Comparison of ENCODE assay signal across 23 cellular contexts in genomic region chr16:86683441-86684194, GRCh38.
"Had no signal": no experiment of that assay in that cellular context is flagged by ENCODE, and none has a peak within 500 bp of the region (broad histone marks: within the 10 kb centered on the region; RNA-seq: fewer than 3 reads in every experiment).

No MANE protein-coding gene starts in this region.

- H3K27me3 ChIP-seq: foreskin keratinocyte, vagina had no signal

- DNase-seq: activated CD4-positive, alpha-beta T cell treated with anti-CD3 and anti-CD28 coated beads for 1 hour; activated CD4-positive, alpha-beta T cell treated with anti-CD3 and anti-CD28 coated beads, Interleukin-2, amount 50 U/mL, for 1 hour; activated CD8-positive, alpha-beta T cell treated with anti-CD3 and anti-CD28 coated beads, Interleukin-2, amount 10 ng/mL, durations not matched to agents 7 days and 5 days; activated gamma-delta T cell treated with Interleukin-2 at 50 U/mL for 16 hours; anterior cingulate cortex; caudate nucleus; dermis blood vessel endothelial cell; effector CD8-positive, alpha-beta T cell; erythroblast; foreskin keratinocyte; kidney glomerular epithelial cell; left lung; naive B cell; retina; stimulated activated CD4-positive, alpha-beta T cell treated with anti-CD3 and anti-CD28 coated beads, Interleukin-12 subunit alpha, Interleukin-12 subunit beta, amount 100 ng/mL, for 4 hours; stimulated activated naive B cell treated with anti-CD40 and anti-IgM and Interleukin-4, amounts not matched to agents 10 μg/mL and 1 μg/mL and 100 μg/mL, for 72 hours had no signal

- H3K4me2 ChIP-seq: hepatocyte had no signal

- H3K9me3 Mint-ChIP-seq: activated naive CD4-positive, alpha-beta T cell treated with anti-CD3 and anti-CD28 coated beads, Interleukin-2, amount 50 U/mL, for 24 hours; neural crest cell had no signal

- H3K79me2 ChIP-seq: hepatocyte had no signal

- H3K27ac ChIP-seq: foreskin keratinocyte, hepatocyte, left lung, vagina had no signal

- H3K9me3 ChIP-seq: left lung, vagina had no signal

- H3K4me3 Mint-ChIP-seq: activated CD8-positive, alpha-beta T cell treated with anti-CD3 and anti-CD28 coated beads, Interleukin-2, amount 10 ng/mL, durations not matched to agents 7 days and 5 days; activated naive CD4-positive, alpha-beta T cell treated with anti-CD3 and anti-CD28 coated beads, Interleukin-2, amount 50 U/mL, for 24 hours; brain; neural crest cell; stimulated activated naive B cell treated with anti-CD40 and anti-IgM and Interleukin-4, amounts not matched to agents 10 μg/mL and 1 μg/mL and 100 μg/mL, for 72 hours; type B pancreatic cell had no signal

- H2AFZ ChIP-seq: hepatocyte had no signal

- H3K36me3 ChIP-seq: left lung, vagina had no signal

- ATAC-seq: activated CD8-positive, alpha-beta T cell treated with anti-CD3 and anti-CD28 coated beads, Interleukin-2, amount 10 ng/mL, durations not matched to agents 7 days and 5 days; foreskin keratinocyte; left lung; stimulated activated naive B cell treated with anti-CD40 and anti-IgM and Interleukin-4, amounts not matched to agents 10 μg/mL and 1 μg/mL and 100 μg/mL, for 72 hours had no signal

- H3K36me3 Mint-ChIP-seq: activated naive CD4-positive, alpha-beta T cell treated with anti-CD3 and anti-CD28 coated beads, Interleukin-2, amount 50 U/mL, for 24 hours; brain had no signal

- H3K4me1 Mint-ChIP-seq: activated naive CD4-positive, alpha-beta T cell treated with anti-CD3 and anti-CD28 coated beads, Interleukin-2, amount 50 U/mL, for 24 hours; neural crest cell had no signal

- H3K4me3 ChIP-seq: hepatocyte, left lung, lung, vagina had no signal

- H3K4me1 ChIP-seq: foreskin keratinocyte, left lung, vagina had no signal
